In genomic region chr1:28913786-28914227, GRCh38 we compare ENCODE assay signal across 8 cellular contexts. TPM values are rescaled to one million over a fixed set of nuclear protein-coding genes. Genes with fewer than 3 reads are reported as not detected.
DNase-seq lines count a peak whose midpoint lies in the region; ATAC-seq and TF ChIP-seq lines count a peak whose summit lies in the region.

No MANE protein-coding gene starts in this region.

- no peaks in the 10 kb centered on the region for H3K9me3 Mint-ChIP-seq in endodermal cell

- no peaks in the 10 kb centered on the region for H3K36me3 Mint-ChIP-seq in endodermal cell (ENCODE audit: low read depth)

- H3K79me2 ChIP-seq in DND-41 (ENCODE audit: insufficient read depth, low read length), result peaks cover 44% of the 10 kb centered on the region

- ATAC-seq in DND-41 (ENCODE audit: insufficient read depth, low read depth), result no peak
- no peak for ATAC-seq in HG03097 (IDR thresholded peaks at IDR 0.05; ENCODE audit: low FRiP score, unreplicated experiment)

- no peaks in the 10 kb centered on the region for H3K27me3 Mint-ChIP-seq in endodermal cell (ENCODE audit: insufficient read depth)

- H3K36me3 ChIP-seq in DND-41 (ENCODE audit: insufficient read depth, low read length), result no peaks in the 10 kb centered on the region
- no peaks in the 10 kb centered on the region for H3K36me3 ChIP-seq in NT2/D1 (ENCODE audit: insufficient read depth, insufficient read length, low read length)
- no peaks in the 10 kb centered on the region for H3K36me3 ChIP-seq in endodermal cell (ENCODE audit: control insufficient read depth, insufficient read depth, low read length)
- H3K36me3 ChIP-seq in ovary, result no peaks in the 10 kb centered on the region

- H4K20me1 ChIP-seq in DND-41 (ENCODE audit: insufficient read depth, low read length), result peaks cover 18% of the 10 kb centered on the region; the same call in 1 of the 2 replicates

- peak overlapping the region; percentile 81 for H3K4me2 ChIP-seq in DND-41 (ENCODE audit: insufficient read depth, low read length)

- peak overlapping the region; percentile 85 for H3K27ac Mint-ChIP-seq in endodermal cell

- peak overlapping the region; percentile 79 for H2AFZ ChIP-seq in DND-41 (ENCODE audit: low read depth, low read length)

- peak overlapping the region; percentile 97 for H3K4me3 Mint-ChIP-seq in endodermal cell

- H3K27me3 ChIP-seq in DND-41 (ENCODE audit: insufficient read depth, low read length, poor library complexity) (no peaks in the 10 kb centered on the region), NT2/D1 (ENCODE audit: insufficient read depth, insufficient read length) (no peaks in the 10 kb centered on the region), endodermal cell (ENCODE audit: control insufficient read depth, insufficient read depth, low read length, poor library complexity, severe bottlenecking) (no peaks in the 10 kb centered on the region), ovary (no peaks in the 10 kb centered on the region)

- no peak for DNase-seq in DND-41
- DNase-seq in NT2/D1 (ENCODE audit: low read depth, low spot score), result no peak
- DNase-seq in endodermal cell, result no peak
- DNase-seq in ovary, result peak in 1 of 5 donors; percentile 25
- DNase-seq in GM10248 (ENCODE audit: extremely low spot score), result no peak
- no peak for DNase-seq in GDM1 (lab: John Stamatoyannopoulos, UW)
- no peak for DNase-seq in NCI-H226

- CTCF ChIA-PET in GM10248 (lab: Yijun Ruan, JAX), result interaction anchor here (1.5 to 3.6 kb wide), 5 partner anchors 11 to 120 kb away, joined by 7 to 16 read pairs (median 12); no protein-coding TSS in a partner anchor

- intact Hi-C loops in ovary (cut with DNase I), result no loop called here

- no peak for TF ChIP-seq POLR2A in ovary (IDR thresholded peaks at IDR 0.05)

- no peak for TF ChIP-seq EP300 in ovary (IDR thresholded peaks at IDR 0.05)

- H3K4me1 ChIP-seq in DND-41 (ENCODE audit: insufficient read depth, low read length) (peaks cover 40% of the 10 kb centered on the region), NT2/D1 (ENCODE audit: insufficient read depth, insufficient read length) (peaks cover 11% of the 10 kb centered on the region), endodermal cell (ENCODE audit: control insufficient read depth, insufficient read depth, low read length) (peaks cover 4% of the 10 kb centered on the region), ovary (ENCODE audit: insufficient read depth) (peaks cover 2% of the 10 kb centered on the region)

- peaks cover 19% of the 10 kb centered on the region for H3K4me1 Mint-ChIP-seq in endodermal cell

- peak overlapping the region; percentile 71 for H3K27ac ChIP-seq in DND-41 (ENCODE audit: low read length)
- H3K27ac ChIP-seq in endodermal cell (ENCODE audit: low read depth, low read length), result peak overlapping the region; percentile 55
- peak overlapping the region; percentile 43 to 75 for H3K27ac ChIP-seq in ovary

- TF ChIP-seq CTCF in DND-41 (IDR thresholded peaks at IDR 0.05; ENCODE audit: borderline replicate concordance, extremely low read depth, low read length, poor library complexity, severe bottlenecking) (no peak), endodermal cell (conservative IDR thresholded peaks at IDR 0.05) (no peak), ovary (IDR thresholded peaks at IDR 0.05) (no peak), GM10248 (IDR thresholded peaks at IDR 0.05; ENCODE audit: control extremely low read depth, extremely low read depth, low read depth, missing control alignments) (no peak)

- H3K9ac ChIP-seq in DND-41 (ENCODE audit: low read depth, low read length), result peak overlapping the region; percentile 85
- peak overlapping the region; percentile 81 for H3K9ac ChIP-seq in NT2/D1 (ENCODE audit: insufficient read length, low read depth)
- peak overlapping the region; percentile 50 for H3K9ac ChIP-seq in endodermal cell (ENCODE audit: extremely low read depth, low read length, poor library complexity, severe bottlenecking)

- peak overlapping the region in 1 of 2 experiments; percentile 53; a peak in 2 of 4 replicates for H3K4me3 ChIP-seq in DND-41 (ENCODE audit: low read depth in 1 of 2, low read length in 2 of 2)
- H3K4me3 ChIP-seq in NT2/D1 (ENCODE audit: insufficient read length, low read depth), result peak overlapping the region; percentile 27
- H3K4me3 ChIP-seq in endodermal cell (ENCODE audit: low read length), result peak overlapping the region; percentile 81
- peak overlapping the region; percentile 67 for H3K4me3 ChIP-seq in ovary

- H3K9me3 ChIP-seq in DND-41 (ENCODE audit: insufficient read depth, low read length, severe bottlenecking) (no peaks in the 10 kb centered on the region), NT2/D1 (ENCODE audit: insufficient read depth, low read length) (no peaks in the 10 kb centered on the region), endodermal cell (ENCODE audit: control insufficient read depth, low read length) (no peaks in the 10 kb centered on the region), ovary (no peaks in the 10 kb centered on the region)

- POLR2A ChIA-PET in GM10248 (lab: Yijun Ruan, JAX), result interaction anchor here (1.0 kb wide), 1 partner anchor 332 kb away, joined by 3 read pairs; no protein-coding TSS in a partner anchor

- WGBS in endodermal cell (ENCODE audit: insufficient coverage in 1 of 2, insufficient read length in 1 of 2), 2 experiments, result 44 to 49% methylated on average over 9 to 10 of the region's 10 CpGs
- 28 to 34% (median 31%) methylated on average over 10 of the region's 10 CpGs for WGBS in ovary, 3 donors

RNA-seq across cellular contexts. Expression of gene EPB41, which starts 0.6 kb away (rescaled TPM):
- total RNA-seq in endodermal cell, result 10 to 100 TPM; 60.3 to 91.0 TPM
- polyA plus RNA-seq in endodermal cell (2013, experiment 1 of 2), result 72.3 TPM
- 72.7 TPM for polyA plus RNA-seq in endodermal cell (2013, experiment 2 of 2)
- 10 to 100 TPM; 23.0 to 56.4 (median 31.8) TPM for total RNA-seq in ovary
- 10 to 100 TPM; 11.2 to 21.7 TPM for polyA plus RNA-seq in ovary
